23 cellular contexts compared by ENCODE assay signal in the genomic region with DNA sequence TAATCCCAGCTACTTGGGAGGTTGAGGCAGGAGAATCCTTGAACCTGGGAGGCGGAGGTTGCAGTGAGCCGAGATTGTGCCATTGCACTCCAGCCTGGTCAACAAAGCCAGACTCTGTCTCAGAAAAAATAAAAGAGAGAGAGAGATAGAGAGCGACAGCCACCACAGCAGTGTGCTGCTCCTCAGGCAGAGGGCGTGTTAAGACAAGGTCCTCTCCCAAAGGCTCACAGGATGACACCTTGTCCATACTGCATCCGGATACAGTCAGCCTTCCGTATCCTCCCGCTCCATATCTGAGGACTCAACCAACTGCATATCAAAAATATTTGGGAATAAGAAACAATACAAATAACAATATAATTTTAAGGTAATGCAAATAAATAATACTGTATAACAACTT. TPM values are rescaled to one million over a fixed set of nuclear protein-coding genes. Genes with fewer than 3 reads are reported as not detected.
DNase-seq lines count a peak whose midpoint lies in the region; ATAC-seq, FAIRE-seq and TF ChIP-seq lines count a peak whose summit lies in the region.
"Had no signal": no experiment of that assay in that cellular context is flagged by ENCODE, and none has a peak within 500 bp of the region (broad histone marks: within the 10 kb centered on the region; RNA-seq: fewer than 3 reads in every experiment).

No MANE protein-coding gene starts in this region.

- H4K20me1 ChIP-seq in mammary epithelial cell (ENCODE audit: insufficient read depth, low read length) = no peaks in the 10 kb centered on the region
- no peaks in the 10 kb centered on the region for H4K20me1 ChIP-seq in Karpas-422 (ENCODE audit: insufficient read depth, low read depth, low read length)
- no peaks in the 10 kb centered on the region for H4K20me1 ChIP-seq in keratinocyte (ENCODE audit: control insufficient read depth, extremely low read depth, insufficient read depth, low read length)

- no peak overlapping the region for H3K27ac ChIP-seq in mammary epithelial cell (ENCODE audit: insufficient read depth, low read depth, low read length)
- H3K27ac ChIP-seq in Karpas-422 (ENCODE audit: low read length) = no peak overlapping the region
- H3K27ac ChIP-seq in keratinocyte (ENCODE audit: control insufficient read depth, insufficient read depth, low read length) = no peak overlapping the region
- H3K27ac ChIP-seq: SJCRH30 had no signal

- no peak overlapping the region for H3K4me3 ChIP-seq in mammary epithelial cell (replicated peaks in 1 of 3; ENCODE audit: insufficient read depth in 1 of 3, low read depth in 2 of 3, low read length in 3 of 3)
- H3K4me3 ChIP-seq in Karpas-422 (ENCODE audit: low read length) = no peak overlapping the region
- no peak overlapping the region for H3K4me3 ChIP-seq in keratinocyte (ENCODE audit: control insufficient read depth in 2 of 3, extremely low read depth in 1 of 3, insufficient read depth in 2 of 3, low read depth in 1 of 3, low read length in 3 of 3)
- H3K4me3 ChIP-seq: SJCRH30 had no signal

- CTCF ChIA-PET in mammary epithelial cell (lab: Charles Lee; ENCODE audit: low non-redundant PET) (no interaction called here), MCF 10A (lab: Yijun Ruan, JAX) (no interaction called here), WTC11 (lab: Charles Lee) (interaction anchor here (0.9 kb wide), 1 partner anchor 20 kb away, joined by 3 read pairs; the partner anchor contains the start of gene ARL4C)

- H3K4me2 ChIP-seq in mammary epithelial cell (ENCODE audit: insufficient read depth, low read depth, low read length) (no peak overlapping the region), Karpas-422 (ENCODE audit: low read depth, low read length, poor library complexity, severe bottlenecking) (no peak overlapping the region), keratinocyte (ENCODE audit: control insufficient read depth, extremely low read depth, insufficient read depth, low read depth, low read length) (no peak overlapping the region)

- peak in 1 of 2 donors; percentile 28 for TF ChIP-seq CTCF in mammary epithelial cell (conservative IDR thresholded peaks at IDR 0.05 in 1 of 2, IDR thresholded peaks at IDR 0.05 in 1 of 2; ENCODE audit: extremely low read depth in 1 of 2, insufficient read depth in 1 of 2, low read depth in 1 of 2, low read length in 2 of 2)
- no peak for TF ChIP-seq CTCF in MCF 10A (IDR thresholded peaks at IDR 0.05; ENCODE audit: unreplicated experiment)
- no peak for TF ChIP-seq CTCF in WTC11 (IDR thresholded peaks at IDR 0.05)
- TF ChIP-seq CTCF in keratinocyte (optimal IDR thresholded peaks at IDR 0.05 in 1 of 3, IDR thresholded peaks at IDR 0.05 in 1 of 3, conservative IDR thresholded peaks at IDR 0.05 in 1 of 3; ENCODE audit: extremely low read depth in 1 of 3, insufficient read depth in 2 of 3, low read length in 3 of 3) = peak in 2 of 3 experiments; percentile 21 to 54

- H3K4me3 Mint-ChIP-seq in MCF 10A (ENCODE audit: unreplicated experiment) (no peak overlapping the region), WTC11 (no peak overlapping the region)
- H3K4me3 Mint-ChIP-seq: CD4-positive, alpha-beta T cell had no signal

- H3K79me2 ChIP-seq in mammary epithelial cell (ENCODE audit: insufficient read depth, low read length) = no peaks in the 10 kb centered on the region
- no peaks in the 10 kb centered on the region for H3K79me2 ChIP-seq in Karpas-422 (ENCODE audit: low read length)
- no peaks in the 10 kb centered on the region for H3K79me2 ChIP-seq in keratinocyte (ENCODE audit: control insufficient read depth, insufficient read depth, low read length)

- H3K27me3 Mint-ChIP-seq in MCF 10A (ENCODE audit: insufficient read depth, unreplicated experiment) (no peaks in the 10 kb centered on the region), WTC11 (ENCODE audit: low read depth) (no peaks in the 10 kb centered on the region)
- H3K27me3 Mint-ChIP-seq: CD4-positive, alpha-beta T cell had no signal

- intact Hi-C loops in mammary epithelial cell (cut with micrococcal nuclease) (no loop called here), MCF 10A (cut with micrococcal nuclease) (no loop called here)

- H3K9me2 ChIP-seq in Karpas-422 (replicated peaks; ENCODE audit: insufficient read depth, low read length) = no peaks in the 10 kb centered on the region

- H3K27me3 ChIP-seq in mammary epithelial cell (ENCODE audit: insufficient read depth, low read length) (no peaks in the 10 kb centered on the region), Karpas-422 (ENCODE audit: low read length) (no peaks in the 10 kb centered on the region), keratinocyte (ENCODE audit: control insufficient read depth, extremely low read depth, insufficient read depth, low read length) (no peaks in the 10 kb centered on the region)
- H3K27me3 ChIP-seq: BE2C, SJCRH30 had no signal

- H3K9me3 ChIP-seq in mammary epithelial cell (replicated peaks; ENCODE audit: insufficient read depth, low read length) (no peaks in the 10 kb centered on the region), Karpas-422 (ENCODE audit: low read length) (no peaks in the 10 kb centered on the region), keratinocyte (ENCODE audit: control insufficient read depth, low read depth, low read length) (no peaks in the 10 kb centered on the region)
- H3K9me3 ChIP-seq: BE2C, SJCRH30 had no signal

- H3K4me1 Mint-ChIP-seq in MCF 10A (ENCODE audit: insufficient read depth, unreplicated experiment) (no peaks in the 10 kb centered on the region), WTC11 (no peaks in the 10 kb centered on the region)

- in situ Hi-C loops in mammary epithelial cell (cut with MboI; ENCODE audit: low sequenced_read_pairs in 2 of 2) = loop anchor here in 1 of 2 donors (25.0 kb wide), 1 partner anchor 214 kb away; no protein-coding TSS in a partner anchor

- 45% methylated on average over 6 of the region's 7 CpGs for WGBS in mammary epithelial cell (ENCODE audit: low coverage, missing lambda C conversion rate)

- H3K27ac Mint-ChIP-seq in MCF 10A (ENCODE audit: low read depth, unreplicated experiment) (no peak overlapping the region), WTC11 (no peak overlapping the region)
- H3K27ac Mint-ChIP-seq: CD4-positive, alpha-beta T cell had no signal

- no peak overlapping the region for H3K9ac ChIP-seq in mammary epithelial cell (ENCODE audit: insufficient read depth, low read length)
- no peak overlapping the region for H3K9ac ChIP-seq in Karpas-422 (ENCODE audit: low read length)
- H3K9ac ChIP-seq in keratinocyte (ENCODE audit: control insufficient read depth, extremely low read depth, insufficient read depth, low read length) = no peak overlapping the region

- H3K9me3 Mint-ChIP-seq in MCF 10A (ENCODE audit: unreplicated experiment) (no peaks in the 10 kb centered on the region), WTC11 (peaks cover 17% of the 10 kb centered on the region)
- H3K9me3 Mint-ChIP-seq: CD4-positive, alpha-beta T cell had no signal

- POLR2A ChIA-PET in MCF 10A (lab: Yijun Ruan, JAX) (no interaction called here), WTC11 (lab: Charles Lee) (no interaction called here)

- no peaks in the 10 kb centered on the region for H3K9me1 ChIP-seq in keratinocyte (ENCODE audit: control insufficient read depth, extremely low read depth, insufficient read depth, low read length)

- FAIRE-seq in keratinocyte (lab: Jason Lieb, UNC) = peak; percentile 69
- no peak for FAIRE-seq in HTR-8/SVneo (lab: Jason Lieb, UNC)
- FAIRE-seq: A204.1, GM12892, GM18507 had no signal

- ATAC-seq in WTC11 = peak; percentile 52
- ATAC-seq: Panc1 had no signal

- peaks cover 14% of the 10 kb centered on the region for H3K4me1 ChIP-seq in mammary epithelial cell (ENCODE audit: insufficient read depth, low read length)
- H3K4me1 ChIP-seq in Karpas-422 (ENCODE audit: low read length) = no peaks in the 10 kb centered on the region
- H3K4me1 ChIP-seq in keratinocyte (ENCODE audit: control insufficient read depth, extremely low read depth, insufficient read depth, low read length) = peaks cover 15% of the 10 kb centered on the region
- H3K4me1 ChIP-seq: BE2C, SJCRH30 had no signal

- H3K36me3 Mint-ChIP-seq in MCF 10A (ENCODE audit: insufficient read depth, unreplicated experiment) = no peaks in the 10 kb centered on the region
- H3K36me3 Mint-ChIP-seq in WTC11 = no peaks in the 10 kb centered on the region

- BruUV-seq in mammary epithelial cell (replicated peaks; lab: Mats Ljungman, UMichigan) (no TSS peak), MCF 10A (replicated peaks; lab: Mats Ljungman, UMichigan) (no TSS peak)

- dilution Hi-C loops in mammary epithelial cell (cut with HindIII; ENCODE audit: low sequenced_read_pairs) = loop anchor here (5.0 kb wide), 1 partner anchor 64 kb away; no protein-coding TSS in a partner anchor
- dilution Hi-C loops in keratinocyte (cut with MboI; ENCODE audit: extremely low pct_ligation_motif_present, low sequenced_read_pairs) = no loop called here

- no peak for DNase-seq in mammary epithelial cell
- no peak for DNase-seq in MCF 10A (ENCODE audit: unreplicated experiment)
- DNase-seq in Karpas-422 = peak; percentile 50
- DNase-seq in WTC11 (ENCODE audit: low spot score) = no peak
- DNase-seq in keratinocyte (ENCODE audit: low read depth, low spot score) = no peak
- DNase-seq in HTR-8/SVneo (ENCODE audit: insufficient read length, low spot score) = no peak
- DNase-seq in GOT3 (lab: John Stamatoyannopoulos, UW) = no peak
- no peak for DNase-seq in SKM-1 treated with dmso at 0.1 percent for 144 hours (lab: John Stamatoyannopoulos, UW; ENCODE audit: unreplicated experiment)
- DNase-seq: BE2C; CD4-positive, alpha-beta T cell; DMS53; H7; KBM-7; NCI-H1417 treated with DMSO at 0.1 percent for 48 hours; NCI-H187 treated with DMSO at 0.1 percent for 48 hours; NCI-H2171; NCI-H526; SJCRH30; SW 1271 had no signal

- H3K36me3 ChIP-seq in mammary epithelial cell (ENCODE audit: insufficient read depth, low read length) = no peaks in the 10 kb centered on the region
- no peaks in the 10 kb centered on the region for H3K36me3 ChIP-seq in Karpas-422 (ENCODE audit: insufficient read depth, low read length)
- H3K36me3 ChIP-seq in keratinocyte (ENCODE audit: control insufficient read depth in 2 of 2, extremely low read depth in 1 of 2, insufficient read depth in 2 of 2, low read length in 2 of 2) = no peaks in the 10 kb centered on the region
- H3K36me3 ChIP-seq: BE2C, SJCRH30 had no signal

- H2AFZ ChIP-seq in mammary epithelial cell (ENCODE audit: low read depth, low read length) = peak overlapping the region; percentile 18
- no peak overlapping the region for H2AFZ ChIP-seq in Karpas-422 (ENCODE audit: low read length)
- no peak overlapping the region for H2AFZ ChIP-seq in keratinocyte (ENCODE audit: control insufficient read depth, low read length)

RNA-seq across cellular contexts. Expression of gene ARL4C, which starts 20.1 kb away (rescaled TPM):
- total RNA-seq in mammary epithelial cell (10 to 100 TPM; 94.2 to 98.9 TPM), MCF 10A (2022) (3.5 and 6.4 TPM in 2 replicates), WTC11 (2021) (9.3 to 10.6 TPM (median 10.4 TPM) in 3 replicates)
- polyA plus RNA-seq in mammary epithelial cell (64.9 TPM), keratinocyte (55.0 to 108 TPM (median 79.5 TPM) in 3 replicates)
- polyA minus RNA-seq in mammary epithelial cell (59.3 TPM), keratinocyte (54.9 to 71.5 TPM (median 67.6 TPM) in 3 replicates)
- total RNA-seq in Karpas-422 (2014; rRNA removed; shearing (Covaris generic); ENCODE audit: low replicate concordance) = not detected in 2 replicates
- 15.7 TPM for polyA plus RNA-seq in keratinocyte (2011; ENCODE audit: low read depth)
- 88.4 and 91.7 TPM in 2 replicates for polyA plus RNA-seq in keratinocyte (2011; cell fraction: cytosol; rRNA removed)
- polyA plus RNA-seq in keratinocyte (2011; cell fraction: nucleus; rRNA removed) = 80.7 and 82.4 TPM in 2 replicates
- 33.5 and 151 TPM in 2 replicates for polyA plus RNA-seq in keratinocyte (2012; ENCODE audit: low replicate concordance)
- 123 TPM for polyA minus RNA-seq in keratinocyte (2011; cell fraction: cytosol; rRNA and poly(A)+ RNA removed)
- polyA minus RNA-seq in keratinocyte (2011; cell fraction: nucleus; rRNA and poly(A)+ RNA removed) = 45.6 and 62.1 TPM in 2 replicates

Comparison
In these comparisons a context has a peak if more than half of its experiments do, and no peak if none do; other contexts are left out.
1. CTCF ChIP-seq: peak in keratinocyte (2 of 3); none in MCF 10A (single experiment) and WTC11 (single experiment).